In the genomic region with DNA sequence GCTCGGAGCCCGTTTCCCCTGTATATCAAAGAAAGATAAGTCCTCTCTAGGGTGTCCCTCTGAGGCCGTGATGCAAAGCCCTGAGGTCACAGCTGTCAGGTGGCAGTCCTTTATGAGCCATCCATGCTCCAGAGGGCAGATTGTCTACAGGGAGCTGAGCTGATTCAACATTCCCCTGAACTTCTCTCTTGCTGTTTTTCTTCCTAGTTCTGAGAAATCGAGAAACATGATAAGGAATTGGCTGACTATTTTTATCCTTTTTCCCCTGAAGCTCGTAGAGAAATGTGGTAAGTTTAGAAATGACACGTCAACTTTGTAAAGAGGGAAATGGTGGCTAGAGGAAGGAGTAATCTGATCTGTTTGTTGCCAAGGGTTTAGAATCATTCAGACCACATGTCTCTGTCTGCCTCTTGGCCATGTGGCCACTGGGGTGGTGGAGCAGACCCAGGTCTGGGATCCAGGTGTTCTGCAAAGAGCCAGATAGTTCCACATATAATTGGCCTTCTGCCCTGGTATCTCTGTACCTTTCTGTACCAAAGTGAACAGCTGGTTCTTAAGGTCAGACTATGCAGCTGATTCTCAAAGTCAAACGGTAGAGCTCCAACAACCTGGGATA, we compare ENCODE assay signal across 1 cellular context.
TF ChIP-seq lines count a peak whose summit lies in the region.

No MANE protein-coding gene starts in this region.

TF ChIP-seq in K562, 482 proteins besides CTCF, POLR2A, EP300 and RAD21 (continues in another document):
- TF ChIP-seq MYNN (IDR thresholded peaks at IDR 0.05), result no peak
- no peak for TF ChIP-seq MYNN (CRISPR knock-in tag; IDR thresholded peaks at IDR 0.05)
- TF ChIP-seq CHD1 (IDR thresholded peaks at IDR 0.05; ENCODE audit: low read length), result no peak
- TF ChIP-seq, protein P1, sequence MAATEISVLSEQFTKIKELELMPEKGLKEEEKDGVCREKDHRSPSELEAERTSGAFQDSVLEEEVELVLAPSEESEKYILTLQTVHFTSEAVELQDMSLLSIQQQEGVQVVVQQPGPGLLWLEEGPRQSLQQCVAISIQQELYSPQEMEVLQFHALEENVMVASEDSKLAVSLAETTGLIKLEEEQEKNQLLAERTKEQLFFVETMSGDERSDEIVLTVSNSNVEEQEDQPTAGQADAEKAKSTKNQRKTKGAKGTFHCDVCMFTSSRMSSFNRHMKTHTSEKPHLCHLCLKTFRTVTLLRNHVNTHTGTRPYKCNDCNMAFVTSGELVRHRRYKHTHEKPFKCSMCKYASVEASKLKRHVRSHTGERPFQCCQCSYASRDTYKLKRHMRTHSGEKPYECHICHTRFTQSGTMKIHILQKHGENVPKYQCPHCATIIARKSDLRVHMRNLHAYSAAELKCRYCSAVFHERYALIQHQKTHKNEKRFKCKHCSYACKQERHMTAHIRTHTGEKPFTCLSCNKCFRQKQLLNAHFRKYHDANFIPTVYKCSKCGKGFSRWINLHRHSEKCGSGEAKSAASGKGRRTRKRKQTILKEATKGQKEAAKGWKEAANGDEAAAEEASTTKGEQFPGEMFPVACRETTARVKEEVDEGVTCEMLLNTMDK (IDR thresholded peaks at IDR 0.05; ENCODE audit: borderline replicate concordance, insufficient read depth, low read depth, low read length, poor library complexity, severe bottlenecking), result no peak
- TF ChIP-seq FOXJ2 (tag; IDR thresholded peaks at IDR 0.05), result no peak
- TF ChIP-seq HDAC1 (IDR thresholded peaks at IDR 0.05), result peak; percentile 53 to 82; a peak in 2 of 4 replicates
- TF ChIP-seq ETV1 (tag; conservative IDR thresholded peaks at IDR 0.05; ENCODE audit: low read depth), result no peak
- TF ChIP-seq SMC3 (conservative IDR thresholded peaks at IDR 0.05; ENCODE audit: insufficient read depth, low read depth, low read length), result no peak
- no peak for TF ChIP-seq GATAD2B (IDR thresholded peaks at IDR 0.05; ENCODE audit: borderline replicate concordance)
- peak; percentile 77 for TF ChIP-seq DACH1 (IDR thresholded peaks at IDR 0.05; ENCODE audit: partially characterized antibody)
- TF ChIP-seq TAL1 (IDR thresholded peaks at IDR 0.05), result peak; percentile 57; the same call in 1 of the 2 replicates
- TF ChIP-seq RBM25 (IDR thresholded peaks at IDR 0.05; ENCODE audit: low read depth, low read length, severe bottlenecking), result no peak
- no peak for TF ChIP-seq BRCA1 (IDR thresholded peaks at IDR 0.05)
- no peak for TF ChIP-seq BRCA1 (CRISPR knock-in tag; IDR thresholded peaks at IDR 0.05)
- TF ChIP-seq ZFPM2 (CRISPR knock-in tag; IDR thresholded peaks at IDR 0.05), result no peak
- TF ChIP-seq ZKSCAN3 (CRISPR knock-in tag; IDR thresholded peaks at IDR 0.05), result no peak
- TF ChIP-seq TEAD1 (CRISPR knock-in tag; IDR thresholded peaks at IDR 0.05), result peak in 1 of 2 experiments; percentile 67; a peak in 2 of 4 replicates
- TF ChIP-seq SMARCA4 (IDR thresholded peaks at IDR 0.05), result peak; percentile 66
- TF ChIP-seq, protein P2, sequence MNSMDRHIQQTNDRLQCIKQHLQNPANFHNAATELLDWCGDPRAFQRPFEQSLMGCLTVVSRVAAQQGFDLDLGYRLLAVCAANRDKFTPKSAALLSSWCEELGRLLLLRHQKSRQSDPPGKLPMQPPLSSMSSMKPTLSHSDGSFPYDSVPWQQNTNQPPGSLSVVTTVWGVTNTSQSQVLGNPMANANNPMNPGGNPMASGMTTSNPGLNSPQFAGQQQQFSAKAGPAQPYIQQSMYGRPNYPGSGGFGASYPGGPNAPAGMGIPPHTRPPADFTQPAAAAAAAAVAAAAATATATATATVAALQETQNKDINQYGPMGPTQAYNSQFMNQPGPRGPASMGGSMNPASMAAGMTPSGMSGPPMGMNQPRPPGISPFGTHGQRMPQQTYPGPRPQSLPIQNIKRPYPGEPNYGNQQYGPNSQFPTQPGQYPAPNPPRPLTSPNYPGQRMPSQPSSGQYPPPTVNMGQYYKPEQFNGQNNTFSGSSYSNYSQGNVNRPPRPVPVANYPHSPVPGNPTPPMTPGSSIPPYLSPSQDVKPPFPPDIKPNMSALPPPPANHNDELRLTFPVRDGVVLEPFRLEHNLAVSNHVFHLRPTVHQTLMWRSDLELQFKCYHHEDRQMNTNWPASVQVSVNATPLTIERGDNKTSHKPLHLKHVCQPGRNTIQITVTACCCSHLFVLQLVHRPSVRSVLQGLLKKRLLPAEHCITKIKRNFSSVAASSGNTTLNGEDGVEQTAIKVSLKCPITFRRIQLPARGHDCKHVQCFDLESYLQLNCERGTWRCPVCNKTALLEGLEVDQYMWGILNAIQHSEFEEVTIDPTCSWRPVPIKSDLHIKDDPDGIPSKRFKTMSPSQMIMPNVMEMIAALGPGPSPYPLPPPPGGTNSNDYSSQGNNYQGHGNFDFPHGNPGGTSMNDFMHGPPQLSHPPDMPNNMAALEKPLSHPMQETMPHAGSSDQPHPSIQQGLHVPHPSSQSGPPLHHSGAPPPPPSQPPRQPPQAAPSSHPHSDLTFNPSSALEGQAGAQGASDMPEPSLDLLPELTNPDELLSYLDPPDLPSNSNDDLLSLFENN (IDR thresholded peaks at IDR 0.05; ENCODE audit: low read depth in 2 of 2, low read length in 2 of 2), result no peak
- TF ChIP-seq E2F3 (CRISPR knock-in tag; IDR thresholded peaks at IDR 0.05), result no peak
- peak; percentile 80; the same call in 1 of the 2 replicates for TF ChIP-seq L3MBTL2 (IDR thresholded peaks at IDR 0.05)
- TF ChIP-seq ZNF140 (CRISPR knock-in tag; IDR thresholded peaks at IDR 0.05), result no peak
- TF ChIP-seq, protein P3, sequence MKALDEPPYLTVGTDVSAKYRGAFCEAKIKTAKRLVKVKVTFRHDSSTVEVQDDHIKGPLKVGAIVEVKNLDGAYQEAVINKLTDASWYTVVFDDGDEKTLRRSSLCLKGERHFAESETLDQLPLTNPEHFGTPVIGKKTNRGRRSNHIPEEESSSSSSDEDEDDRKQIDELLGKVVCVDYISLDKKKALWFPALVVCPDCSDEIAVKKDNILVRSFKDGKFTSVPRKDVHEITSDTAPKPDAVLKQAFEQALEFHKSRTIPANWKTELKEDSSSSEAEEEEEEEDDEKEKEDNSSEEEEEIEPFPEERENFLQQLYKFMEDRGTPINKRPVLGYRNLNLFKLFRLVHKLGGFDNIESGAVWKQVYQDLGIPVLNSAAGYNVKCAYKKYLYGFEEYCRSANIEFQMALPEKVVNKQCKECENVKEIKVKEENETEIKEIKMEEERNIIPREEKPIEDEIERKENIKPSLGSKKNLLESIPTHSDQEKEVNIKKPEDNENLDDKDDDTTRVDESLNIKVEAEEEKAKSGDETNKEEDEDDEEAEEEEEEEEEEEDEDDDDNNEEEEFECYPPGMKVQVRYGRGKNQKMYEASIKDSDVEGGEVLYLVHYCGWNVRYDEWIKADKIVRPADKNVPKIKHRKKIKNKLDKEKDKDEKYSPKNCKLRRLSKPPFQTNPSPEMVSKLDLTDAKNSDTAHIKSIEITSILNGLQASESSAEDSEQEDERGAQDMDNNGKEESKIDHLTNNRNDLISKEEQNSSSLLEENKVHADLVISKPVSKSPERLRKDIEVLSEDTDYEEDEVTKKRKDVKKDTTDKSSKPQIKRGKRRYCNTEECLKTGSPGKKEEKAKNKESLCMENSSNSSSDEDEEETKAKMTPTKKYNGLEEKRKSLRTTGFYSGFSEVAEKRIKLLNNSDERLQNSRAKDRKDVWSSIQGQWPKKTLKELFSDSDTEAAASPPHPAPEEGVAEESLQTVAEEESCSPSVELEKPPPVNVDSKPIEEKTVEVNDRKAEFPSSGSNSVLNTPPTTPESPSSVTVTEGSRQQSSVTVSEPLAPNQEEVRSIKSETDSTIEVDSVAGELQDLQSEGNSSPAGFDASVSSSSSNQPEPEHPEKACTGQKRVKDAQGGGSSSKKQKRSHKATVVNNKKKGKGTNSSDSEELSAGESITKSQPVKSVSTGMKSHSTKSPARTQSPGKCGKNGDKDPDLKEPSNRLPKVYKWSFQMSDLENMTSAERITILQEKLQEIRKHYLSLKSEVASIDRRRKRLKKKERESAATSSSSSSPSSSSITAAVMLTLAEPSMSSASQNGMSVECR (CRISPR knock-in tag; IDR thresholded peaks at IDR 0.05), result no peak
- TF ChIP-seq, protein P4, sequence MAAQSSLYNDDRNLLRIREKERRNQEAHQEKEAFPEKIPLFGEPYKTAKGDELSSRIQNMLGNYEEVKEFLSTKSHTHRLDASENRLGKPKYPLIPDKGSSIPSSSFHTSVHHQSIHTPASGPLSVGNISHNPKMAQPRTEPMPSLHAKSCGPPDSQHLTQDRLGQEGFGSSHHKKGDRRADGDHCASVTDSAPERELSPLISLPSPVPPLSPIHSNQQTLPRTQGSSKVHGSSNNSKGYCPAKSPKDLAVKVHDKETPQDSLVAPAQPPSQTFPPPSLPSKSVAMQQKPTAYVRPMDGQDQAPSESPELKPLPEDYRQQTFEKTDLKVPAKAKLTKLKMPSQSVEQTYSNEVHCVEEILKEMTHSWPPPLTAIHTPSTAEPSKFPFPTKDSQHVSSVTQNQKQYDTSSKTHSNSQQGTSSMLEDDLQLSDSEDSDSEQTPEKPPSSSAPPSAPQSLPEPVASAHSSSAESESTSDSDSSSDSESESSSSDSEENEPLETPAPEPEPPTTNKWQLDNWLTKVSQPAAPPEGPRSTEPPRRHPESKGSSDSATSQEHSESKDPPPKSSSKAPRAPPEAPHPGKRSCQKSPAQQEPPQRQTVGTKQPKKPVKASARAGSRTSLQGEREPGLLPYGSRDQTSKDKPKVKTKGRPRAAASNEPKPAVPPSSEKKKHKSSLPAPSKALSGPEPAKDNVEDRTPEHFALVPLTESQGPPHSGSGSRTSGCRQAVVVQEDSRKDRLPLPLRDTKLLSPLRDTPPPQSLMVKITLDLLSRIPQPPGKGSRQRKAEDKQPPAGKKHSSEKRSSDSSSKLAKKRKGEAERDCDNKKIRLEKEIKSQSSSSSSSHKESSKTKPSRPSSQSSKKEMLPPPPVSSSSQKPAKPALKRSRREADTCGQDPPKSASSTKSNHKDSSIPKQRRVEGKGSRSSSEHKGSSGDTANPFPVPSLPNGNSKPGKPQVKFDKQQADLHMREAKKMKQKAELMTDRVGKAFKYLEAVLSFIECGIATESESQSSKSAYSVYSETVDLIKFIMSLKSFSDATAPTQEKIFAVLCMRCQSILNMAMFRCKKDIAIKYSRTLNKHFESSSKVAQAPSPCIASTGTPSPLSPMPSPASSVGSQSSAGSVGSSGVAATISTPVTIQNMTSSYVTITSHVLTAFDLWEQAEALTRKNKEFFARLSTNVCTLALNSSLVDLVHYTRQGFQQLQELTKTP (IDR thresholded peaks at IDR 0.05; ENCODE audit: low read depth in 1 of 2, partially characterized antibody in 2 of 2), result peak in 1 of 2 experiments; percentile 58
- no peak for TF ChIP-seq SAP30 (IDR thresholded peaks at IDR 0.05; ENCODE audit: borderline replicate concordance, insufficient read depth, low read depth, low read length, poor library complexity, severe bottlenecking)
- TF ChIP-seq MNT (conservative IDR thresholded peaks at IDR 0.05), result peak; percentile 75 to 85
- no peak for TF ChIP-seq TAF15 (IDR thresholded peaks at IDR 0.05; ENCODE audit: low read depth, low read length)
- no peak for TF ChIP-seq TAF7 (tag; IDR thresholded peaks at IDR 0.05)
- no peak for TF ChIP-seq TSC22D4 (tag; IDR thresholded peaks at IDR 0.05)
- TF ChIP-seq IFI16 (CRISPR knock-in tag; IDR thresholded peaks at IDR 0.05), result no peak
- TF ChIP-seq MTA3 (IDR thresholded peaks at IDR 0.05; ENCODE audit: borderline replicate concordance), result 0 out of 2 replicates have a peak, but pooled peaks have one; percentile 52
- TF ChIP-seq KDM1A (IDR thresholded peaks at IDR 0.05), result peak; percentile 83 to 86
- no peak for TF ChIP-seq GABPB2 (CRISPR knock-in tag; conservative IDR thresholded peaks at IDR 0.05)
- peak; percentile 76; the same call in 1 of the 2 replicates for TF ChIP-seq SOX6 (IDR thresholded peaks at IDR 0.05)
- TF ChIP-seq, protein P5, sequence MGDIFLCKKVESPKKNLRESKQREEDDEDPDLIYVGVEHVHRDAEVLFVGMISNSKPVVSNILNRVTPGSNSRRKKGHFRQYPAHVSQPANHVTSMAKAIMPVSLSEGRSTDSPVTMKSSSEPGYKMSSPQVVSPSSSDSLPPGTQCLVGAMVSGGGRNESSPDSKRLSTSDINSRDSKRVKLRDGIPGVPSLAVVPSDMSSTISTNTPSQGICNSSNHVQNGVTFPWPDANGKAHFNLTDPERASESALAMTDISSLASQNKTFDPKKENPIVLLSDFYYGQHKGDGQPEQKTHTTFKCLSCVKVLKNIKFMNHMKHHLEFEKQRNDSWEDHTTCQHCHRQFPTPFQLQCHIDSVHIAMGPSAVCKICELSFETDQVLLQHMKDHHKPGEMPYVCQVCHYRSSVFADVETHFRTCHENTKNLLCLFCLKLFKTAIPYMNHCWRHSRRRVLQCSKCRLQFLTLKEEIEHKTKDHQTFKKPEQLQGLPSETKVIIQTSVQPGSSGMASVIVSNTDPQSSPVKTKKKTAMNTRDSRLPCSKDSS (IDR thresholded peaks at IDR 0.05; ENCODE audit: low read depth, partially characterized antibody), result no peak
- TF ChIP-seq ZNF146 (CRISPR knock-in tag; IDR thresholded peaks at IDR 0.05; ENCODE audit: unreplicated experiment), result no peak
- no peak for TF ChIP-seq ZBTB1 (CRISPR knock-in tag; IDR thresholded peaks at IDR 0.05; ENCODE audit: borderline replicate concordance, low read depth)
- no peak for TF ChIP-seq ZNF583 (CRISPR knock-in tag; IDR thresholded peaks at IDR 0.05)
- TF ChIP-seq ZNF445 (CRISPR knock-in tag; IDR thresholded peaks at IDR 0.05; ENCODE audit: low read depth), result no peak
- peak; percentile 87; the same call in 1 of the 2 replicates for TF ChIP-seq NBN (IDR thresholded peaks at IDR 0.05; ENCODE audit: low read depth)
- TF ChIP-seq CEBPG (CRISPR knock-in tag; IDR thresholded peaks at IDR 0.05), result peak; percentile 27; the same call in 1 of the 2 replicates
- TF ChIP-seq CEBPG (tag; conservative IDR thresholded peaks at IDR 0.05 in 1 of 2, IDR thresholded peaks at IDR 0.05 in 1 of 2), result no peak; a peak in 1 of 4 replicates
- no peak for TF ChIP-seq ELK1 (CRISPR knock-in tag; IDR thresholded peaks at IDR 0.05)
- TF ChIP-seq EP400 (IDR thresholded peaks at IDR 0.05), result peak; percentile 92
- peak; percentile 94 for TF ChIP-seq MEF2D (tag; conservative IDR thresholded peaks at IDR 0.05; ENCODE audit: low read depth)
- TF ChIP-seq RBM39 (optimal IDR thresholded peaks at IDR 0.05; ENCODE audit: low read depth, low read length), result no peak
- no peak for TF ChIP-seq ZBED1 (IDR thresholded peaks at IDR 0.05)
- TF ChIP-seq XRCC4 (IDR thresholded peaks at IDR 0.05; ENCODE audit: extremely low read depth, insufficient read depth, insufficient read length), result no peak
